33 cellular contexts compared by ENCODE assay signal in the genomic region with DNA sequence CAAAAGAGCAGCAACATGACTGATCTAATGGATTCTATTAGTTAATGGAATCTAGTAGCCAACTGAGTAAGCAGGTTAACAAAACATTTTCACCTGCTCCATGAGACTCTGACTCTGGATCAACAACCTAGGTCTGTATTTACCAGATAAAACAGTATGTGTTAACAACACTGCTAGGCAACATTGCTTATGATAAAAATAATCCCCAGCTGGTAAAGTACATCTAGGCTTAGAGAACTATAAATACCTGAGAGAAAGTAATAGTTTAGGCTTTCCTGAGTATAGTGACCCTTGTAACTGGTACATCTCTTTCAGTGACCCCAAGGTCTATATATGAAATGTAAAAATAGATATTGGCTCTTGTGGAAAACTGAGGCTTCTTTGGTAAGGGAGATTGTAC.
DNase-seq lines count a peak whose midpoint lies in the region; ATAC-seq and TF ChIP-seq lines count a peak whose summit lies in the region.
"Had no signal": no experiment of that assay in that cellular context is flagged by ENCODE, and none has a peak within 500 bp of the region (broad histone marks: within the 10 kb centered on the region; RNA-seq: fewer than 3 reads in every experiment).

No MANE protein-coding gene starts in this region.

- ATAC-seq in Right ventricle myocardium inferior = peak; percentile 28
- ATAC-seq in right cardiac atrium = no peak
- peak; percentile 25 for ATAC-seq in Right ventricle myocardium superior (ENCODE audit: poor library complexity)
- ATAC-seq in left cardiac atrium = no peak
- ATAC-seq in heart left ventricle = peak in 3 of 4 donors; percentile 36 to 73 (median 64)
- ATAC-seq in left ventricle myocardium superior = peak; percentile 54
- ATAC-seq: A549; CD8-positive, alpha-beta T cell had no signal

- H3K4me1 ChIP-seq in right cardiac atrium (ENCODE audit: control insufficient read depth, insufficient read depth, low read length) (no peaks in the 10 kb centered on the region), heart left ventricle (peaks cover 0 to 7% (median 0%) of the 10 kb centered on the region in 12 donors), right atrium auricular region (no peaks in the 10 kb centered on the region), left ventricle myocardium inferior (no peaks in the 10 kb centered on the region)
- H3K4me1 ChIP-seq: A549; BE2C; BLaER1; BLaER1 treated with 17β-estradiol and CSF1 and Interleukin-3, amounts not matched to agents 10 nM and 100 nM; Caco-2 had no signal

- H3K27me3 ChIP-seq in right cardiac atrium (ENCODE audit: control insufficient read depth, insufficient read depth) = no peaks in the 10 kb centered on the region
- no peaks in the 10 kb centered on the region for H3K27me3 ChIP-seq in heart left ventricle
- H3K27me3 ChIP-seq in right atrium auricular region = no peaks in the 10 kb centered on the region
- no peaks in the 10 kb centered on the region for H3K27me3 ChIP-seq in left ventricle myocardium inferior (ENCODE audit: low read depth)
- H3K27me3 ChIP-seq: BE2C; BLaER1; BLaER1 treated with 17β-estradiol and CSF1 and Interleukin-3, amounts not matched to agents 10 nM and 100 nM had no signal

- H3K36me3 ChIP-seq in heart left ventricle (peaks cover 0 to 10% (median 0%) of the 10 kb centered on the region in 9 donors), right atrium auricular region (peaks cover 4% of the 10 kb centered on the region), left ventricle myocardium inferior (no peaks in the 10 kb centered on the region)
- H3K36me3 ChIP-seq: BE2C, BLaER1 had no signal

- H3K27ac ChIP-seq in right cardiac atrium (ENCODE audit: low read length) (no peak overlapping the region), heart left ventricle (no peak overlapping the region), right atrium auricular region (no peak overlapping the region), left ventricle myocardium inferior (replicated peaks) (no peak overlapping the region)
- H3K27ac ChIP-seq: 22Rv1; A549; BLaER1; BLaER1 treated with 17β-estradiol and CSF1 and Interleukin-3, amounts not matched to agents 10 nM and 100 nM; C4-2B had no signal

- intact Hi-C loops in Right ventricle myocardium inferior (cut with DNase I) (no loop called here), right cardiac atrium (cut with DNase I) (no loop called here), Right ventricle myocardium superior (cut with DNase I) (no loop called here), left cardiac atrium (cut with DNase I) (no loop called here), heart left ventricle (cut with DNase I) (no loop called here), left ventricle myocardium superior (cut with micrococcal nuclease) (no loop called here), left ventricle myocardium inferior (cut with micrococcal nuclease) (no loop called here)

- TF ChIP-seq CTCF in heart left ventricle (IDR thresholded peaks at IDR 0.05) = no peak
- no peak for TF ChIP-seq CTCF in right atrium auricular region (IDR thresholded peaks at IDR 0.05)
- no peak for TF ChIP-seq CTCF in left ventricle myocardium inferior (IDR thresholded peaks at IDR 0.05; ENCODE audit: borderline replicate concordance)

- H3K9me3 ChIP-seq in right cardiac atrium (ENCODE audit: control insufficient read depth, low read length) = no peaks in the 10 kb centered on the region
- H3K9me3 ChIP-seq in heart left ventricle = no peaks in the 10 kb centered on the region
- no peaks in the 10 kb centered on the region for H3K9me3 ChIP-seq in right atrium auricular region
- no peaks in the 10 kb centered on the region for H3K9me3 ChIP-seq in left ventricle myocardium inferior (replicated peaks)
- H3K9me3 ChIP-seq: A549, BE2C, Caco-2 had no signal

- no peak for DNase-seq in Right ventricle myocardium inferior (ENCODE audit: missing footprints)
- no peak for DNase-seq in right cardiac atrium
- no peak for DNase-seq in Right ventricle myocardium superior
- no peak for DNase-seq in left cardiac atrium
- no peak for DNase-seq in heart left ventricle
- no peak for DNase-seq in right atrium auricular region (ENCODE audit: low spot score)
- DNase-seq in left ventricle myocardium superior = no peak
- no peak for DNase-seq in left ventricle myocardium inferior
- DNase-seq: 8988T; ACHN; AML-193; BE2C; C1 segment of cervical spinal cord; Caco-2; Calu3; CD4-positive, alpha-beta memory T cell; CD4-positive, alpha-beta T cell; CD4-positive, CD25-positive, alpha-beta regulatory T cell; CD8-positive, alpha-beta memory T cell; CD8-positive, alpha-beta T cell; COR-L47; DMS 273 treated with DMSO at 0.1 percent for 48 hours; DMS153; DMS53; DMS79; DMS79 treated with DMSO at 0.1 percent for 48 hours; DND-41; EL had no signal

- H3K4me3 ChIP-seq in right cardiac atrium (ENCODE audit: low read length) (no peak overlapping the region), heart left ventricle (no peak overlapping the region), right atrium auricular region (no peak overlapping the region), left ventricle myocardium inferior (no peak overlapping the region)
- H3K4me3 ChIP-seq: A549; BLaER1; BLaER1 treated with 17β-estradiol and CSF1 and Interleukin-3, amounts not matched to agents 10 nM and 100 nM had no signal

- TF ChIP-seq POLR2A in heart left ventricle (IDR thresholded peaks at IDR 0.05) = no peak

Comparison
In these comparisons a context has a peak if more than half of its experiments do, and no peak if none do; other contexts are left out.
1. ATAC-seq: peak in Right ventricle myocardium inferior (single experiment), Right ventricle myocardium superior (single experiment), heart left ventricle (3 of 4) and left ventricle myocardium superior (single experiment); none in right cardiac atrium (0 of 2) and left cardiac atrium (0 of 2).